Comparison of ENCODE assay signal across 1 cellular context in genomic region chr17:10772425-10773380, GRCh38.
TF ChIP-seq lines count a peak whose summit lies in the region.

No MANE protein-coding gene starts in this region.

TF ChIP-seq in HepG2, 621 proteins besides CTCF, POLR2A, EP300 and RAD21 (continued from another document):
- TF ChIP-seq SNRNP70 (IDR thresholded peaks at IDR 0.05; ENCODE audit: low read depth, low read length) (no peak), STAG1 (CRISPR knock-in tag; IDR thresholded peaks at IDR 0.05) (peak; percentile 53), ELF1 (CRISPR knock-in tag; IDR thresholded peaks at IDR 0.05) (no peak), IRX3 (CRISPR knock-in tag; IDR thresholded peaks at IDR 0.05; ENCODE audit: borderline replicate concordance, low read depth) (no peak), CREM (IDR thresholded peaks at IDR 0.05) (no peak), CREM (CRISPR knock-in tag; IDR thresholded peaks at IDR 0.05) (no peak), ZNF296 (CRISPR knock-in tag; conservative IDR thresholded peaks at IDR 0.05) (no peak), ZNF577 (CRISPR knock-in tag; IDR thresholded peaks at IDR 0.05; ENCODE audit: borderline replicate concordance, low read depth) (no peak), ZNF292 (CRISPR knock-in tag; IDR thresholded peaks at IDR 0.05; ENCODE audit: borderline replicate concordance, low read depth) (no peak), PAX8 (CRISPR knock-in tag; IDR thresholded peaks at IDR 0.05; ENCODE audit: borderline replicate concordance) (no peak), GABPA (IDR thresholded peaks at IDR 0.05; ENCODE audit: low read depth, low read length) (no peak), GABPA (CRISPR knock-in tag; IDR thresholded peaks at IDR 0.05; ENCODE audit: low read depth) (no peak), ZNF256 (CRISPR knock-in tag; conservative IDR thresholded peaks at IDR 0.05) (no peak), XRCC5 (optimal IDR thresholded peaks at IDR 0.05; ENCODE audit: low read length) (peak; percentile 25)
- TF ChIP-seq, protein P1, sequence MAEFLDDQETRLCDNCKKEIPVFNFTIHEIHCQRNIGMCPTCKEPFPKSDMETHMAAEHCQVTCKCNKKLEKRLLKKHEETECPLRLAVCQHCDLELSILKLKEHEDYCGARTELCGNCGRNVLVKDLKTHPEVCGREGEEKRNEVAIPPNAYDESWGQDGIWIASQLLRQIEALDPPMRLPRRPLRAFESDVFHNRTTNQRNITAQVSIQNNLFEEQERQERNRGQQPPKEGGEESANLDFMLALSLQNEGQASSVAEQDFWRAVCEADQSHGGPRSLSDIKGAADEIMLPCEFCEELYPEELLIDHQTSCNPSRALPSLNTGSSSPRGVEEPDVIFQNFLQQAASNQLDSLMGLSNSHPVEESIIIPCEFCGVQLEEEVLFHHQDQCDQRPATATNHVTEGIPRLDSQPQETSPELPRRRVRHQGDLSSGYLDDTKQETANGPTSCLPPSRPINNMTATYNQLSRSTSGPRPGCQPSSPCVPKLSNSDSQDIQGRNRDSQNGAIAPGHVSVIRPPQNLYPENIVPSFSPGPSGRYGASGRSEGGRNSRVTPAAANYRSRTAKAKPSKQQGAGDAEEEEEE (CRISPR knock-in tag; IDR thresholded peaks at IDR 0.05; ENCODE audit: borderline replicate concordance) = no peak
